In the genomic region with DNA sequence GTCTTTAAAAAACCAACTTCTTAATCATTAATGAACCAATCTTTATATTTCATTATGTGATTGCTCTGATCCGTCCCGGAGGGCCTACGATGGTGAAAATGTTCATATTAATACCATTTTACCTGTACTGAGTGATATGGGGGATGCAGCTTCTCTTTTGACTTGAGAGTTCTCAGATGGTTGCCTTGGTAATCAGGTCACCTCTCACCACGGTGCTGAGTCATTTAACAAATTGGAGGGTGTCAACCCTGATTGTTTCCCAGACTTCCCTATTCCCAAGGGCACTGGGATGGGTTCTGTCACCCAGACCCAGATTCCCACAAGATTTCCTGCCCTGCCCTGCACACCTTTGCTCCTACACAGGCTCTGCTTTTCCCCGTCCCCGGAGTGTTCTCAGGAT, we compare ENCODE assay signal across 20 cellular contexts.
"Had no signal": no experiment of that assay in that cellular context is flagged by ENCODE, and none has a peak within 500 bp of the region (broad histone marks: within the 10 kb centered on the region; RNA-seq: fewer than 3 reads in every experiment).

No MANE protein-coding gene starts in this region.

- H3K36me3 ChIP-seq: esophagus muscularis mucosa, gastroesophageal sphincter, right atrium auricular region, sigmoid colon, stomach, thoracic aorta, transverse colon had no signal

- H3K9me3 ChIP-seq: esophagus muscularis mucosa, gastroesophageal sphincter, mucosa of descending colon, right atrium auricular region, sigmoid colon, stomach, thoracic aorta, transverse colon had no signal

- ATAC-seq: effector memory CD8-positive, alpha-beta T cell; gastroesophageal sphincter; left lobe of liver; mucosa of descending colon; naive thymus-derived CD8-positive, alpha-beta T cell; stimulated activated naive B cell treated with anti-CD40 and anti-IgM and Interleukin-4, amounts not matched to agents 10 μg/mL and 1 μg/mL and 100 μg/mL, for 72 hours had no signal

- H3K4me1 ChIP-seq: esophagus muscularis mucosa, gastroesophageal sphincter, right atrium auricular region, sigmoid colon, stomach, transverse colon had no signal

- H3K27me3 ChIP-seq: right atrium auricular region, sigmoid colon, stomach, transverse colon had no signal

- DNase-seq: effector memory CD8-positive, alpha-beta T cell; glutamatergic neuron; islet precursor cell; mammary epithelial cell; mucosa of descending colon; naive thymus-derived CD8-positive, alpha-beta T cell; sigmoid colon; stimulated activated CD4-positive, alpha-beta T cell treated with anti-CD3 and anti-CD28 coated beads, Interleukin-2, amount 100 ng/mL, for 24 hours; stimulated activated CD4-positive, alpha-beta T cell treated with anti-CD3 and anti-CD28 coated beads, Interleukin-4, amount 100 ng/mL, for 4 hours; stimulated activated naive B cell treated with anti-CD40 and anti-IgM and Interleukin-4, amounts not matched to agents 10 μg/mL and 1 μg/mL and 100 μg/mL, for 72 hours; stomach; substantia nigra; transverse colon had no signal

- H3K27ac ChIP-seq: epithelial cell of prostate, esophagus muscularis mucosa, gastroesophageal sphincter, right atrium auricular region, sigmoid colon, skin epidermis, stomach, thoracic aorta, transverse colon had no signal

- H3K4me3 ChIP-seq: esophagus muscularis mucosa, gastroesophageal sphincter, mucosa of descending colon, right atrium auricular region, sigmoid colon, skin epidermis, stomach, thoracic aorta, transverse colon had no signal
